Comparison of ENCODE assay signal across 26 cellular contexts in the genomic region with DNA sequence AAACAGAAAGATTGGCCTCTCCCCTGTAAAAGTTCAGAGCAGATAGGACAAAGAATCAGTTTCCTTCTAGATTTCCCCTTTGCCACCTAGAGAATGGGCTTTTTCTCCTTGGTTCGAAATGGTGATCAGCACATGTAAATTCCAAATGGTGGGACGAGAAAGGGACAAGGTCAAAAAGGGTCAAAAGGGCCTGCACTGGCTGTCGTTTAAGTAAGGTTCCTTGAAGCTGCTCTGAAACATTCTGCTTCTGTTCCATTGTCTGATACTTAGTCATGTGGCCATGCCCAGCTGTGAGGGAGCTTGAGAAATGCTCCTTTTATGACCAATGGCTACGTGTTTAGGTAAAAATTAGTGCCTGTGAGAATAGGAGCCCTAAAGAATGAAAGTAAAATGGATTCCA.
"Had no signal": no experiment of that assay in that cellular context is flagged by ENCODE, and none has a peak within 500 bp of the region (broad histone marks: within the 10 kb centered on the region; RNA-seq: fewer than 3 reads in every experiment).

No MANE protein-coding gene starts in this region.

- H3K27me3 ChIP-seq: adrenal gland, ascending aorta, colonic mucosa, foreskin keratinocyte, ovary, right atrium auricular region, vagina had no signal

- ATAC-seq: activated T-cell treated with anti-CD3 and anti-CD28 coated beads, Interleukin-2, amount 50 U/mL, for 4 hours; foreskin keratinocyte; left colon; mucosa of descending colon; psoas muscle; stimulated activated naive CD8-positive, alpha-beta T cell treated with anti-CD3 and anti-CD28 coated beads, Interleukin-15, amount 100 ng/mL, for 72 hours had no signal

- H3K36me3 Mint-ChIP-seq: activated naive CD8-positive, alpha-beta T cell had no signal

- H3K27me3 Mint-ChIP-seq: activated naive CD8-positive, alpha-beta T cell; central memory CD8-positive, alpha-beta T cell; naive B cell; stimulated activated naive CD8-positive, alpha-beta T cell treated with anti-CD3 and anti-CD28 coated beads, Interleukin-15, amount 100 ng/mL, for 72 hours had no signal

- H3K4me1 ChIP-seq: adrenal gland, ascending aorta, colonic mucosa, foreskin keratinocyte, psoas muscle, right atrium auricular region, vagina had no signal

- H3K9me3 ChIP-seq: adrenal gland, colonic mucosa, vagina had no signal

- H3K36me3 ChIP-seq: adrenal gland, ascending aorta, colonic mucosa, ovary, right atrium auricular region, vagina had no signal

- H3K27ac ChIP-seq: adrenal gland, ascending aorta, colonic mucosa, dorsolateral prefrontal cortex, foreskin keratinocyte, ovary, psoas muscle, right atrium auricular region, vagina had no signal

- H3K4me3 Mint-ChIP-seq: activated naive CD8-positive, alpha-beta T cell; activated T-cell treated with anti-CD3 and anti-CD28 coated beads, Interleukin-2, amount 50 U/mL, for 4 hours; central memory CD8-positive, alpha-beta T cell; naive B cell; stimulated activated naive CD8-positive, alpha-beta T cell treated with anti-CD3 and anti-CD28 coated beads, Interleukin-15, amount 100 ng/mL, for 72 hours; T-helper 1 cell treated with Interleukin-12 subunit alpha and Interleukin-12 subunit beta and Interleukin-4 antibody, amounts not matched to agents 30 μg/mL and 1 μg/mL, for 36 hours had no signal

- H3K27ac Mint-ChIP-seq: activated naive CD8-positive, alpha-beta T cell; activated T-helper 2 cell treated with anti-CD3 and anti-CD28 coated beads, Interferon-gamma antibody, Interleukin-2, Interleukin-4, amounts not matched to agents 10 μg/mL and 5 μg/mL and 100 μg/mL, durations not matched to agents 14 hours and 24 hours and 36 hours; naive B cell; stimulated activated naive CD8-positive, alpha-beta T cell treated with anti-CD3 and anti-CD28 coated beads, Interleukin-15, amount 100 ng/mL, for 72 hours; T-helper 1 cell treated with Interleukin-12 subunit alpha and Interleukin-12 subunit beta and Interleukin-4 antibody, amounts not matched to agents 30 μg/mL and 1 μg/mL, for 36 hours had no signal

- DNase-seq: activated CD4-positive, alpha-beta T cell treated with anti-CD3 and anti-CD28 coated beads for 4 hours; activated CD4-positive, alpha-beta T cell treated with anti-CD3 and anti-CD28 coated beads, Interleukin-2, amount 50 U/mL, for 48 hours; activated CD4-positive, CD25-positive, alpha-beta regulatory T cell; activated CD8-positive, alpha-beta memory T cell treated with anti-CD3 and anti-CD28 coated beads, Interleukin-2, amount 50 U/mL, for 48 hours; activated naive CD4-positive, alpha-beta T cell; activated T-cell treated with anti-CD3 and anti-CD28 coated beads, Interleukin-2, amount 50 U/mL, for 4 hours; adrenal gland; colonic mucosa; dorsolateral prefrontal cortex; foreskin keratinocyte; left colon; mesendoderm; mucosa of descending colon; naive B cell; ovary; psoas muscle; stimulated activated CD4-positive, alpha-beta T cell treated with anti-CD3 and anti-CD28 coated beads, Interleukin-1b, Interleukin-23, amount 100 ng/mL, for 48 hours; stimulated activated naive CD8-positive, alpha-beta T cell treated with anti-CD3 and anti-CD28 coated beads, Interleukin-15, amount 100 ng/mL, for 72 hours; T1000 had no signal

- H3K4me1 Mint-ChIP-seq: central memory CD8-positive, alpha-beta T cell; naive B cell; stimulated activated naive CD8-positive, alpha-beta T cell treated with anti-CD3 and anti-CD28 coated beads, Interleukin-15, amount 100 ng/mL, for 72 hours had no signal

- H3K4me3 ChIP-seq: adrenal gland, ascending aorta, colonic mucosa, dorsolateral prefrontal cortex, mucosa of descending colon, ovary, psoas muscle, right atrium auricular region, vagina had no signal
